Comparison of ENCODE assay signal across 9 cellular contexts in the genomic region with DNA sequence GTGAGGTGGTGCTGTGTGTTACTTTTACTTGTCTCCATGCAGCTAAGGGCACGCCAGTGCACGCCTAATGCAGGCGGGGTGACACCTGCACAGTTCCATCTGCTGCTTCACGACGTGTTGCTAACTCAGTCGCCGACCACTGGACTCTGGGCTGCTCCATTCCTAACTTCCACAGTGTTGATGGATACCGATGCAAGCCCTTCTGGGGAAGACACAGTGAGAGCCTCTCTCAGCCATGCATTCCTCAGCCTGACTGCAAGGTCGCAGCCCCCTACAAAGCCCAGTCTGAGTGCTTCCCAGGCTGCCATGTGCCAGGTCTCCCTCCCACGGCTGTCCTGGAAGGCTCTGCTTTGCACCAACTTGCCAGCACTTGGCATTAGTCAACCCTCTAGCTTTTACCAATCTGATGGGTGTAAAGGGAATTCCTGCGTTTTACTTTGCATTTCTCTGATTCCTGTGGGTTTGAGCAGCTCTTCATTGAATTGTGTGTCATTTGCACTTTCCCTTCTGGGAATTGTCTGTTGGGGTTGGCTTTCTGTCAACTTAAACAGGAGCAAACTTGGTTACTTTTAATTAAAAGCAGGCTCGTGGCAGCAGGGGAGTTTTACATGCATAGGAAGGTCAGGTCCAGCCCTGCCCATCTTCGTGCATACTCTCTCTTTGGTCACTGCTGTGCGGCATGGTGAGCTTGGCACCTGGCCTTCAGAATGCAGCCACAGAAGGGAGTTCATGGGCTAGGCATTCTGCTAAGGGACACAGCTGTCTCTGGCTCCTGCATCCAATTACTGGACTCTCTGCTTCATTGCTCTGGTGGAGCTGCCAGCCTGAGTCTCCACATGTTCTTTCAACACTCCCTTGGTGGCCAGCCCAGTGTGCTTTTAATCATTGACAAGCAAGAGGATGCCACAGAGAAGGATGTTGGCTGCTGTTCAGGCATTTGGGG. TPM values are rescaled to one million over a fixed set of nuclear protein-coding genes. Genes with fewer than 3 reads are reported as not detected.
A peak's percentile ranks its signal among the peaks of the same experiment; 100 is the strongest.
DNase-seq lines count a peak whose midpoint lies in the region; ATAC-seq and TF ChIP-seq lines count a peak whose summit lies in the region.
"Had no signal": no experiment of that assay in that cellular context is flagged by ENCODE, and none has a peak within 500 bp of the region (broad histone marks: within the 10 kb centered on the region; RNA-seq: fewer than 3 reads in every experiment).

No MANE protein-coding gene starts in this region.

- H3K4me1 ChIP-seq in left lung: peaks cover 5 to 7% of the 10 kb centered on the region in 2 donors
- H3K4me1 ChIP-seq in testis: peaks cover 5% of the 10 kb centered on the region
- H3K4me1 ChIP-seq: BLaER1 treated with 17β-estradiol and CSF1 and Interleukin-3, amounts not matched to agents 10 nM and 100 nM had no signal

- intact Hi-C loops in left lung (cut with DNase I): no loop called here
- intact Hi-C loops in testis (cut with DNase I; ENCODE audit: low total_unique reads): no loop called here

- H3K27me3 ChIP-seq in left lung: no peaks in the 10 kb centered on the region
- no peaks in the 10 kb centered on the region for H3K27me3 ChIP-seq in testis
- H3K27me3 ChIP-seq: BLaER1 treated with 17β-estradiol and CSF1 and Interleukin-3, amounts not matched to agents 10 nM and 100 nM had no signal

- H3K4me1 Mint-ChIP-seq in activated CD8-positive, alpha-beta memory T cell treated with anti-CD3 and anti-CD28 coated beads, Interleukin-2, amount 10 ng/mL, durations not matched to agents 7 days and 5 days: no peaks in the 10 kb centered on the region

- H3K27ac ChIP-seq in left lung (peak overlapping the region in 1 of 2 donors; percentile 33), testis (no peak overlapping the region)
- H3K27ac ChIP-seq: BLaER1 treated with 17β-estradiol and CSF1 and Interleukin-3, amounts not matched to agents 10 nM and 100 nM had no signal

- no peak overlapping the region for H3K27ac Mint-ChIP-seq in activated CD8-positive, alpha-beta memory T cell treated with anti-CD3 and anti-CD28 coated beads, Interleukin-2, amount 10 ng/mL, durations not matched to agents 7 days and 5 days
- H3K27ac Mint-ChIP-seq in activated naive CD4-positive, alpha-beta T cell treated with anti-CD3 and anti-CD28 coated beads, Interleukin-2, amount 50 U/mL, for 72 hours: no peak overlapping the region

- WGBS in testis, 2 donors: 41 to 49% methylated on average over 6 to 14 of the region's 14 CpGs

- no peaks in the 10 kb centered on the region for H3K27me3 Mint-ChIP-seq in activated CD8-positive, alpha-beta memory T cell treated with anti-CD3 and anti-CD28 coated beads, Interleukin-2, amount 10 ng/mL, durations not matched to agents 7 days and 5 days

- DNase-seq in activated CD8-positive, alpha-beta memory T cell treated with anti-CD3 and anti-CD28 coated beads, Interleukin-2, amount 10 ng/mL, durations not matched to agents 7 days and 5 days: peak; percentile 19
- no peak for DNase-seq in activated CD8-positive, alpha-beta memory T cell treated with anti-CD3 and anti-CD28 coated beads for 24 hours
- DNase-seq in astrocyte of the hippocampus (ENCODE audit: low read depth, low spot score): peak; percentile 96
- peak in 1 of 2 donors; percentile 51 for DNase-seq in left lung
- DNase-seq in ureter (ENCODE audit: low spot score): peak; percentile 67
- DNase-seq in testis: no peak
- DNase-seq in activated naive CD4-positive, alpha-beta T cell treated with anti-CD3 and anti-CD28 coated beads, Interleukin-2, amount 50 U/mL, for 72 hours (ENCODE audit: low spot score in 2 of 2): no peak

- no peak overlapping the region for H3K4me3 Mint-ChIP-seq in activated CD8-positive, alpha-beta memory T cell treated with anti-CD3 and anti-CD28 coated beads, Interleukin-2, amount 10 ng/mL, durations not matched to agents 7 days and 5 days

- H3K9me3 Mint-ChIP-seq in activated CD8-positive, alpha-beta memory T cell treated with anti-CD3 and anti-CD28 coated beads, Interleukin-2, amount 10 ng/mL, durations not matched to agents 7 days and 5 days (ENCODE audit: low read depth): peaks cover 3% of the 10 kb centered on the region
- peaks cover 21 to 26% of the 10 kb centered on the region in 2 donors for H3K9me3 Mint-ChIP-seq in activated naive CD4-positive, alpha-beta T cell treated with anti-CD3 and anti-CD28 coated beads, Interleukin-2, amount 50 U/mL, for 72 hours

- TF ChIP-seq CTCF in left lung (IDR thresholded peaks at IDR 0.05) (no peak), testis (IDR thresholded peaks at IDR 0.05) (no peak)

- CTCF ChIA-PET in activated CD8-positive, alpha-beta memory T cell treated with anti-CD3 and anti-CD28 coated beads, Interleukin-2, amount 10 ng/mL, durations not matched to agents 7 days and 5 days (lab: Charles Lee): no interaction called here

- no peaks in the 10 kb centered on the region for H3K36me3 ChIP-seq in left lung
- no peaks in the 10 kb centered on the region for H3K36me3 ChIP-seq in testis (ENCODE audit: low read depth, missing control alignments)
- H3K36me3 ChIP-seq: BLaER1 treated with 17β-estradiol and CSF1 and Interleukin-3, amounts not matched to agents 10 nM and 100 nM had no signal

- ATAC-seq in activated CD8-positive, alpha-beta memory T cell treated with anti-CD3 and anti-CD28 coated beads, Interleukin-2, amount 10 ng/mL, durations not matched to agents 7 days and 5 days: no peak
- ATAC-seq in left lung (peak; percentile 63), HG02981 (IDR thresholded peaks at IDR 0.05; ENCODE audit: unreplicated experiment) (no peak)
- no peak for ATAC-seq in activated naive CD4-positive, alpha-beta T cell treated with anti-CD3 and anti-CD28 coated beads, Interleukin-2, amount 50 U/mL, for 72 hours

- TF ChIP-seq POLR2A in testis (IDR thresholded peaks at IDR 0.05): no peak

- H3K9me3 ChIP-seq in left lung (peaks cover 0 to 12% of the 10 kb centered on the region in 2 donors), testis (no peaks in the 10 kb centered on the region)

- H3K36me3 Mint-ChIP-seq in activated CD8-positive, alpha-beta memory T cell treated with anti-CD3 and anti-CD28 coated beads, Interleukin-2, amount 10 ng/mL, durations not matched to agents 7 days and 5 days: no peaks in the 10 kb centered on the region
- peaks cover 0 to 16% of the 10 kb centered on the region in 2 donors for H3K36me3 Mint-ChIP-seq in activated naive CD4-positive, alpha-beta T cell treated with anti-CD3 and anti-CD28 coated beads, Interleukin-2, amount 50 U/mL, for 72 hours

- H3K4me3 ChIP-seq in left lung: no peak overlapping the region
- no peak overlapping the region for H3K4me3 ChIP-seq in testis
- H3K4me3 ChIP-seq: BLaER1 treated with 17β-estradiol and CSF1 and Interleukin-3, amounts not matched to agents 10 nM and 100 nM had no signal

RNA-seq across cellular contexts. Expression of a gene that starts 34.6 kb away (rescaled TPM):
- total RNA-seq in activated CD8-positive, alpha-beta memory T cell treated with anti-CD3 and anti-CD28 coated beads, Interleukin-2, amount 10 ng/mL, durations not matched to agents 7 days and 5 days: not detected
- total RNA-seq in left lung: 10 to 100 TPM; 33.2 to 44.0 TPM
- total RNA-seq in ureter: 77.1 TPM
- 10 to 100 TPM in 1 of 2 donors, 1 to 10 TPM in 1; 8.0 to 13.9 TPM for total RNA-seq in testis
- 4.3 TPM for polyA plus RNA-seq in testis (ENCODE audit: insufficient read depth, low read depth, low replicate concordance)
- total RNA-seq in activated naive CD4-positive, alpha-beta T cell treated with anti-CD3 and anti-CD28 coated beads, Interleukin-2, amount 50 U/mL, for 72 hours: not detected

Comparison
In these comparisons a context has a peak if more than half of its experiments do, and no peak if none do; other contexts are left out.
1. DNase-seq: peak in activated CD8-positive, alpha-beta memory T cell treated with anti-CD3 and anti-CD28 coated beads, Interleukin-2, amount 10 ng/mL, durations not matched to agents 7 days and 5 days (single experiment), astrocyte of the hippocampus (single experiment) and ureter (single experiment); none in activated CD8-positive, alpha-beta memory T cell treated with anti-CD3 and anti-CD28 coated beads for 24 hours (single experiment), testis (single experiment) and activated naive CD4-positive, alpha-beta T cell treated with anti-CD3 and anti-CD28 coated beads, Interleukin-2, amount 50 U/mL, for 72 hours (0 of 2).
2. RNA of a gene that starts 34.6 kb away (total RNA-seq): 77.1 TPM in ureter (single experiment), 33.2 to 44.0 TPM in left lung and 8.0 to 13.9 TPM in testis; not detected in activated CD8-positive, alpha-beta memory T cell treated with anti-CD3 and anti-CD28 coated beads, Interleukin-2, amount 10 ng/mL, durations not matched to agents 7 days and 5 days and not detected in activated naive CD4-positive, alpha-beta T cell treated with anti-CD3 and anti-CD28 coated beads, Interleukin-2, amount 50 U/mL, for 72 hours; every median in the first group is over 4 times any median in the second.